Comparison of ENCODE assay signal across 8 cellular contexts in genomic region chr1:21294266-21295058, GRCh38. TPM values are rescaled to one million over a fixed set of nuclear protein-coding genes. Genes with fewer than 3 reads are reported as not detected.
DNase-seq lines count a peak whose midpoint lies in the region; ATAC-seq, FAIRE-seq and TF ChIP-seq lines count a peak whose summit lies in the region.

No MANE protein-coding gene starts in this region.

- peak overlapping the region; percentile 69 to 91 for H3K27ac ChIP-seq in left lung

- no peaks in the 10 kb centered on the region for H3K27me3 ChIP-seq in left lung

- ATAC-seq in HG02571 (IDR thresholded peaks at IDR 0.05; ENCODE audit: unreplicated experiment) (peak; percentile 54), left lung (peak; percentile 45)

- in situ Hi-C loops in GM13976 (cut with MboI; ENCODE audit: low sequenced_read_pairs, unreplicated experiment) = no loop called here

- no peak for FAIRE-seq in HTR-8/SVneo (lab: Jason Lieb, UNC)

- H3K4me3 ChIP-seq in left lung = no peak overlapping the region

- no peaks in the 10 kb centered on the region for H3K9me3 ChIP-seq in left lung

- H3K36me3 ChIP-seq in left lung = no peaks in the 10 kb centered on the region

- DNase-seq in GM13976 (ENCODE audit: low spot score) (peak; percentile 78), NOMO-1 treated with dmso at 0.1 percent for 144 hours (lab: John Stamatoyannopoulos, UW; ENCODE audit: unreplicated experiment) (peak; percentile 64), left lung (peak; percentile 69 to 87), NCI-H82 treated with DMSO at 0.1 percent for 48 hours (lab: John Stamatoyannopoulos, UW; ENCODE audit: unreplicated experiment) (no peak), HTR-8/SVneo (ENCODE audit: insufficient read length, low spot score) (no peak)
- peak; percentile 81 for DNase-seq in activated T-helper 9 cell treated with anti-CD3 and anti-CD28 coated beads, Interleukin-2, amount 50 U/mL, for 16 hours (ENCODE audit: low read depth)
- peak; percentile 78 to 80 for DNase-seq in stimulated activated CD8-positive, alpha-beta memory T cell treated with anti-CD3 and anti-CD28 coated beads, Interleukin-7, amount 100 ng/mL, for 4 hours (ENCODE audit: low read depth in 2 of 2)

- H3K4me1 ChIP-seq in left lung = peaks cover 0 to 78% of the 10 kb centered on the region in 2 donors

- TF ChIP-seq CTCF in GM13976 (IDR thresholded peaks at IDR 0.05; ENCODE audit: borderline replicate concordance, control extremely low read depth, extremely low read depth, insufficient read depth, missing control alignments) (no peak), left lung (IDR thresholded peaks at IDR 0.05) (no peak)

- intact Hi-C loops in left lung (cut with DNase I) = no loop called here

RNA-seq across cellular contexts. Expression of gene ECE1, which starts 4.2 kb away (rescaled TPM):
- 100 to 1,000 TPM in 1 of 2 donors, 10 to 100 TPM in 1; 91.7 to 107 TPM for total RNA-seq in left lung

Comparison
In these comparisons a context has a peak if more than half of its experiments do, and no peak if none do; other contexts are left out.
1. DNase-seq: peak in GM13976 (single experiment), NOMO-1 treated with dmso at 0.1 percent for 144 hours (single experiment), activated T-helper 9 cell treated with anti-CD3 and anti-CD28 coated beads, Interleukin-2, amount 50 U/mL, for 16 hours (single experiment), left lung (2 of 2) and stimulated activated CD8-positive, alpha-beta memory T cell treated with anti-CD3 and anti-CD28 coated beads, Interleukin-7, amount 100 ng/mL, for 4 hours (2 of 2); none in NCI-H82 treated with DMSO at 0.1 percent for 48 hours (single experiment) and HTR-8/SVneo (single experiment).